In the genomic region with DNA sequence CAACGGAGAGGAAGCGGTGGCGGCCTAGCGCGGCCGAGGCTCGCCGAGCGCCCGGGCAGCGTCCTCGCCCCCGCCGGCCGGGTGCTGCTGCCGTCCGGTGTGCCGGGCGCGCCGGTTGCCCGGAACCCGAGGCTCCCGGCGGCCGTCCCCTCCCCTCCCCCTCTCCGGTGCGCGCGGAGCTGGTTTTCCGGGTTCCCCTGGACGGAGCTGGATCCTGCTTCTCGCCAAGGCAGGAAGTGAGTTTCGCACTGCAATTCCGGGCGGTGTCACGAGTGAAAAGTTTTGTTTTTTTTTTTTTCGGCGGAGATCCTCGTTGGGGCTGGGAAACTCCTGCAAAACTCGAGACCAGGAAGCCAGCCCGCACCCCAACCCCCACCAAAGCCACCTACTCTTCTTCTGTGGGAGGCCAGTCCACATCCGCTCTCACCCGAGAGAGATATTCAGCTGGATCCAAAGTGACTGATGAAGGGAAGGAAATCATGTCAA, we compare ENCODE assay signal across 8 cellular contexts. TPM values are rescaled to one million over a fixed set of nuclear protein-coding genes. Genes with fewer than 3 reads are reported as not detected.
DNase-seq lines count a peak whose midpoint lies in the region; ATAC-seq and TF ChIP-seq lines count a peak whose summit lies in the region.

A gene with protein sequence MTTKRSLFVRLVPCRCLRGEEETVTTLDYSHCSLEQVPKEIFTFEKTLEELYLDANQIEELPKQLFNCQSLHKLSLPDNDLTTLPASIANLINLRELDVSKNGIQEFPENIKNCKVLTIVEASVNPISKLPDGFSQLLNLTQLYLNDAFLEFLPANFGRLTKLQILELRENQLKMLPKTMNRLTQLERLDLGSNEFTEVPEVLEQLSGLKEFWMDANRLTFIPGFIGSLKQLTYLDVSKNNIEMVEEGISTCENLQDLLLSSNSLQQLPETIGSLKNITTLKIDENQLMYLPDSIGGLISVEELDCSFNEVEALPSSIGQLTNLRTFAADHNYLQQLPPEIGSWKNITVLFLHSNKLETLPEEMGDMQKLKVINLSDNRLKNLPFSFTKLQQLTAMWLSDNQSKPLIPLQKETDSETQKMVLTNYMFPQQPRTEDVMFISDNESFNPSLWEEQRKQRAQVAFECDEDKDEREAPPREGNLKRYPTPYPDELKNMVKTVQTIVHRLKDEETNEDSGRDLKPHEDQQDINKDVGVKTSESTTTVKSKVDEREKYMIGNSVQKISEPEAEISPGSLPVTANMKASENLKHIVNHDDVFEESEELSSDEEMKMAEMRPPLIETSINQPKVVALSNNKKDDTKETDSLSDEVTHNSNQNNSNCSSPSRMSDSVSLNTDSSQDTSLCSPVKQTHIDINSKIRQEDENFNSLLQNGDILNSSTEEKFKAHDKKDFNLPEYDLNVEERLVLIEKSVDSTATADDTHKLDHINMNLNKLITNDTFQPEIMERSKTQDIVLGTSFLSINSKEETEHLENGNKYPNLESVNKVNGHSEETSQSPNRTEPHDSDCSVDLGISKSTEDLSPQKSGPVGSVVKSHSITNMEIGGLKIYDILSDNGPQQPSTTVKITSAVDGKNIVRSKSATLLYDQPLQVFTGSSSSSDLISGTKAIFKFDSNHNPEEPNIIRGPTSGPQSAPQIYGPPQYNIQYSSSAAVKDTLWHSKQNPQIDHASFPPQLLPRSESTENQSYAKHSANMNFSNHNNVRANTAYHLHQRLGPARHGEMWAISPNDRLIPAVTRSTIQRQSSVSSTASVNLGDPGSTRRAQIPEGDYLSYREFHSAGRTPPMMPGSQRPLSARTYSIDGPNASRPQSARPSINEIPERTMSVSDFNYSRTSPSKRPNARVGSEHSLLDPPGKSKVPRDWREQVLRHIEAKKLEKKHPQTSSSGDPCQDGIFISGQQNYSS (N-terminal part only) (plus strand): TSS at position 300 of the 486 bp plus-strand sequence. CDS start 66,144 bp downstream, outside the sequence.

- H3K4me1 ChIP-seq in heart right ventricle: peaks cover 0 to 49% (median 35%) of the 10 kb centered on the region in 9 donors
- peaks cover 3% of the 10 kb centered on the region for H3K4me1 ChIP-seq in prostate gland (replicated peaks)
- H3K4me1 ChIP-seq in upper lobe of right lung: peaks cover 23% of the 10 kb centered on the region

- intact Hi-C loops in heart right ventricle (cut with DNase I) (loop anchor here in 8 of 10 donors (5.0 to 10.0 kb wide), 11 partner anchors 86 to 302 kb away; a partner anchor contains a TSS), prostate gland (cut with DNase I) (loop anchor here (5.0 to 10.0 kb wide), 4 partner anchors 98 to 302 kb away; a partner anchor contains a TSS), upper lobe of right lung (cut with DNase I) (no loop called here)

- no peaks in the 10 kb centered on the region for H3K27me3 ChIP-seq in heart right ventricle
- H3K27me3 ChIP-seq in prostate gland (replicated peaks; ENCODE audit: insufficient read depth): no peaks in the 10 kb centered on the region
- H3K27me3 ChIP-seq in upper lobe of right lung: no peaks in the 10 kb centered on the region

- ATAC-seq in GM21529 (IDR thresholded peaks at IDR 0.05; ENCODE audit: unreplicated experiment) (peak; percentile 30), heart right ventricle (peak; percentile 70 to 86 (median 74)), upper lobe of right lung (peak; percentile 79)

- peaks cover 1% of the 10 kb centered on the region for H3K36me3 Mint-ChIP-seq in IgD-negative memory B cell
- H3K36me3 Mint-ChIP-seq in T-helper 1 cell treated with Interleukin-12 subunit alpha and Interleukin-12 subunit beta and Interleukin-4 antibody, amounts not matched to agents 30 μg/mL and 1 μg/mL, for 36 hours (ENCODE audit: low read depth): peaks cover 9% of the 10 kb centered on the region

- H3K4me1 Mint-ChIP-seq in IgD-negative memory B cell: peaks cover 23 to 40% (median 28%) of the 10 kb centered on the region in 3 donors
- peaks cover 31% of the 10 kb centered on the region for H3K4me1 Mint-ChIP-seq in T-helper 1 cell treated with Interleukin-12 subunit alpha and Interleukin-12 subunit beta and Interleukin-4 antibody, amounts not matched to agents 30 μg/mL and 1 μg/mL, for 36 hours (ENCODE audit: low read depth)

- TF ChIP-seq POLR2A in prostate gland (IDR thresholded peaks at IDR 0.05): peak; percentile 51

- H3K27ac Mint-ChIP-seq in IgD-negative memory B cell: peak within 1 kb of the TSS; percentile 97 to 99 (median 98)
- H3K27ac Mint-ChIP-seq in T-helper 1 cell treated with Interleukin-12 subunit alpha and Interleukin-12 subunit beta and Interleukin-4 antibody, amounts not matched to agents 30 μg/mL and 1 μg/mL, for 36 hours: peak within 1 kb of the TSS; percentile 89

- DNase-seq in DMS53 (lab: John Stamatoyannopoulos, UW): peak; percentile 87
- peak; percentile 89 for DNase-seq in amniotic epithelial cell (ENCODE audit: low read depth)
- peak; percentile 82 to 84 for DNase-seq in heart right ventricle
- peak; percentile 76 for DNase-seq in prostate gland (ENCODE audit: low spot score)
- peak; percentile 94 for DNase-seq in upper lobe of right lung

- peaks cover 0 to 15% (median 0%) of the 10 kb centered on the region in 9 donors for H3K36me3 ChIP-seq in heart right ventricle
- H3K36me3 ChIP-seq in prostate gland: no peaks in the 10 kb centered on the region
- no peaks in the 10 kb centered on the region for H3K36me3 ChIP-seq in upper lobe of right lung

- H3K9me3 ChIP-seq in heart right ventricle (no peaks in the 10 kb centered on the region), prostate gland (no peaks in the 10 kb centered on the region), upper lobe of right lung (no peaks in the 10 kb centered on the region)

- peak within 1 kb of the TSS; percentile 92 to 100 (median 100) for H3K27ac ChIP-seq in heart right ventricle
- H3K27ac ChIP-seq in prostate gland: peak within 1 kb of the TSS; percentile 100
- peak within 1 kb of the TSS; percentile 99 for H3K27ac ChIP-seq in upper lobe of right lung

- H3K4me3 ChIP-seq in heart right ventricle: peak within 1 kb of the TSS; percentile 69 to 95 (median 90)
- H3K4me3 ChIP-seq in prostate gland: peak within 1 kb of the TSS; percentile 86 to 97
- H3K4me3 ChIP-seq in upper lobe of right lung: peak within 1 kb of the TSS; percentile 79

- H3K9me3 Mint-ChIP-seq in IgD-negative memory B cell: no peaks in the 10 kb centered on the region
- no peaks in the 10 kb centered on the region for H3K9me3 Mint-ChIP-seq in T-helper 1 cell treated with Interleukin-12 subunit alpha and Interleukin-12 subunit beta and Interleukin-4 antibody, amounts not matched to agents 30 μg/mL and 1 μg/mL, for 36 hours

- H3K27me3 Mint-ChIP-seq in IgD-negative memory B cell: no peaks in the 10 kb centered on the region
- peaks cover 25% of the 10 kb centered on the region for H3K27me3 Mint-ChIP-seq in T-helper 1 cell treated with Interleukin-12 subunit alpha and Interleukin-12 subunit beta and Interleukin-4 antibody, amounts not matched to agents 30 μg/mL and 1 μg/mL, for 36 hours (ENCODE audit: low read depth)

- peak within 1 kb of the TSS; percentile 96 to 98 (median 96) for H3K4me3 Mint-ChIP-seq in IgD-negative memory B cell
- H3K4me3 Mint-ChIP-seq in T-helper 1 cell treated with Interleukin-12 subunit alpha and Interleukin-12 subunit beta and Interleukin-4 antibody, amounts not matched to agents 30 μg/mL and 1 μg/mL, for 36 hours: peak within 1 kb of the TSS; percentile 96

- TF ChIP-seq CTCF in heart right ventricle (IDR thresholded peaks at IDR 0.05) (no peak), prostate gland (IDR thresholded peaks at IDR 0.05) (no peak), upper lobe of right lung (IDR thresholded peaks at IDR 0.05) (no peak)

- 0% methylated on average over 43 to 44 of the region's 44 CpGs for WGBS in heart right ventricle, 2 donors
- under 1% methylated on average over 33 of the region's 44 CpGs for WGBS in prostate gland

RNA-seq across cellular contexts. Expression of the gene that starts here (rescaled TPM):
- polyA plus RNA-seq in IgD-negative memory B cell: 44.6 TPM
- 10 to 100 TPM; 28.7 to 63.3 (median 44.6) TPM for total RNA-seq in heart right ventricle
- 10 to 100 TPM in 1 of 2 donors, 1 to 10 TPM in 1; 7.4 to 12.5 TPM for polyA plus RNA-seq in heart right ventricle
- total RNA-seq in prostate gland: 10 to 100 TPM; 68.8 to 73.6 TPM
- 67.0 TPM for total RNA-seq in upper lobe of right lung

Comparison
In these comparisons a context has a peak if more than half of its experiments do, and no peak if none do; other contexts are left out.
1. Peak in every context shown above with its lines: DNase-seq, ATAC-seq, H3K4me3 ChIP-seq and H3K27ac ChIP-seq.